8 cellular contexts compared by ENCODE assay signal in the genomic region with DNA sequence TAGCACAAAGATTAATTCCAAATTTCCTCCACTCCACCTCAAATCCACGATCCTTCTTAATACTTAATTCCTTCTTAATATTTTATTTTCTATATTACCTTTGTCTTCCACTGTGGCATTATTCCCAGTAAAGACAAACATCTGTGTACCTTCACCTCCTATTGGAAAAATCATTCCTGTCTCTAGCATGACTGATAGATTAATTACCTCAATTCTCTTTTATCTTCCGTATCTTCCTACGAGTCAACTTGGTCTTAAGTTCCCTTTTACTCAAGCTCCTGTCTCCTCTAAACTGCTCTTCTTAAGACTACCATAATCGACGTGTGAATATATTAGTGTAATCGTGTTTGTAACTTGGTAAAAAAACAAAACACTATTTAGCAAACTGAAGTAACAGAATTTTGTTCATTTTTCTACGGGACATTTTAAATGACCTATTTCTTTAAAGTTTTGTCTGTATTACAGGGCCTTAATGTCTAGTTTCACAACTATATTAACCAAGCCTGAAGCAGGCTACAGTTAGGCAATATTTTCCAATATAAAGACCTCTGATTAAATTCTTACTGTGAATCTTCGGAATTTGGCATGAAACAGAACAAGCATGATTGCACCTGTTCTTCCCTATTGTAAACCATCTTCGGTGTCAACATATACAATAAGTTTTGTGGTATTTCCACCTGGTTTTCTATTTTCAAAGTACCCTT. TPM values are rescaled to one million over a fixed set of nuclear protein-coding genes. Genes with fewer than 3 reads are reported as not detected.
DNase-seq lines count a peak whose midpoint lies in the region; ATAC-seq and TF ChIP-seq lines count a peak whose summit lies in the region.

No MANE protein-coding gene starts in this region.

- H3K4me1 Mint-ChIP-seq in MCF 10A (ENCODE audit: insufficient read depth, unreplicated experiment), result peaks cover 29% of the 10 kb centered on the region

- peaks cover 0 to 12% (median 4%) of the 10 kb centered on the region in 11 experiments; a peak in 9 of 22 replicates for H3K36me3 ChIP-seq in BLaER1 treated with 17β-estradiol and CSF1 and Interleukin-3, amounts not matched to agents 10 nM and 100 nM
- H3K36me3 ChIP-seq in Karpas-422 (ENCODE audit: insufficient read depth, low read length) (peaks cover 8% of the 10 kb centered on the region; the same call in 1 of the 2 replicates), mucosa of rectum (ENCODE audit: control insufficient read depth in 2 of 2, insufficient read depth in 2 of 2, low read length in 2 of 2) (no peaks in the 10 kb centered on the region)

- H3K4me3 ChIP-seq in BLaER1 treated with 17β-estradiol and CSF1 and Interleukin-3, amounts not matched to agents 10 nM and 100 nM, result peak overlapping the region; percentile 83 to 100 (median 96)
- H3K4me3 ChIP-seq in Karpas-422 (ENCODE audit: low read length), result peak overlapping the region; percentile 84
- H3K4me3 ChIP-seq in mucosa of rectum (ENCODE audit: low read length in 2 of 2), result peak overlapping the region; percentile 95 to 96

- peak overlapping the region; percentile 73 to 89 (median 82) for H3K4me2 ChIP-seq in BLaER1 treated with 17β-estradiol and CSF1 and Interleukin-3, amounts not matched to agents 10 nM and 100 nM
- H3K4me2 ChIP-seq in Karpas-422 (ENCODE audit: low read depth, low read length, poor library complexity, severe bottlenecking), result peak overlapping the region; percentile 91

- BruUV-seq in MCF 10A (replicated peaks; lab: Mats Ljungman, UMichigan), result no TSS peak

- peak overlapping the region; percentile 79 for H3K4me3 Mint-ChIP-seq in MCF 10A (ENCODE audit: unreplicated experiment)

- CTCF ChIA-PET in MCF 10A (lab: Yijun Ruan, JAX), result interaction anchor here (0.6 kb wide), 1 partner anchor 300 kb away, joined by 4 read pairs; no protein-coding TSS in a partner anchor

- peaks cover 22 to 39% (median 37%) of the 10 kb centered on the region in 11 experiments; a peak in 20 of 22 replicates for H4K20me1 ChIP-seq in BLaER1 treated with 17β-estradiol and CSF1 and Interleukin-3, amounts not matched to agents 10 nM and 100 nM
- H4K20me1 ChIP-seq in Karpas-422 (ENCODE audit: insufficient read depth, low read depth, low read length), result peaks cover 19% of the 10 kb centered on the region

- no peaks in the 10 kb centered on the region for H3K27me3 ChIP-seq in BLaER1 treated with 17β-estradiol and CSF1 and Interleukin-3, amounts not matched to agents 10 nM and 100 nM
- H3K27me3 ChIP-seq in Karpas-422 (ENCODE audit: low read length) (no peaks in the 10 kb centered on the region), mucosa of rectum (ENCODE audit: control insufficient read depth in 2 of 2, insufficient read depth in 2 of 2, low read length in 2 of 2) (no peaks in the 10 kb centered on the region)

- H3K27ac ChIP-seq in BLaER1 treated with 17β-estradiol and CSF1 and Interleukin-3, amounts not matched to agents 10 nM and 100 nM, result peak overlapping the region; percentile 78 to 91 (median 86)
- peak overlapping the region; percentile 58 for H3K27ac ChIP-seq in Karpas-422 (ENCODE audit: low read length)
- H3K27ac ChIP-seq in mucosa of rectum (ENCODE audit: low read depth in 2 of 2, low read length in 2 of 2), result peak overlapping the region; percentile 90 to 94

- intact Hi-C loops in MCF 10A (cut with micrococcal nuclease), result loop anchor here (1.0 to 2.0 kb wide), 2 partner anchors 199 to 330 kb away; partner anchors contain the start of gene SMARCA5

- peak overlapping the region; percentile 89 to 96 (median 91) for H3K9ac ChIP-seq in BLaER1 treated with 17β-estradiol and CSF1 and Interleukin-3, amounts not matched to agents 10 nM and 100 nM
- H3K9ac ChIP-seq in Karpas-422 (ENCODE audit: low read length), result peak overlapping the region; percentile 85
- H3K9ac ChIP-seq in mucosa of rectum (ENCODE audit: low read depth in 1 of 2, low read length in 2 of 2), result peak overlapping the region; percentile 88 to 91

- H2AFZ ChIP-seq in Karpas-422 (ENCODE audit: low read length), result peak overlapping the region; percentile 32

- POLR2A ChIA-PET in MCF 10A (lab: Yijun Ruan, JAX), result interaction anchor here (0.6 to 3.4 kb wide), 5 partner anchors 11 to 331 kb away, joined by 3 to 27 read pairs (median 3); partner anchors contain the start of gene SMARCA5

- peak; percentile 62 for DNase-seq in Karpas-422
- peak; percentile 8 for DNase-seq in MCF 10A (ENCODE audit: unreplicated experiment)
- DNase-seq in stimulated activated CD8-positive, alpha-beta memory T cell treated with anti-CD3 and anti-CD28 coated beads, Interleukin-4, amount 100 ng/mL, for 48 hours, result no peak
- no peak for DNase-seq in DMS153 (lab: John Stamatoyannopoulos, UW)

- H3K9me3 ChIP-seq in BLaER1 treated with 17β-estradiol and CSF1 and Interleukin-3, amounts not matched to agents 10 nM and 100 nM (replicated peaks in 1 of 11), result no peaks in the 10 kb centered on the region
- H3K9me3 ChIP-seq in Karpas-422 (ENCODE audit: low read length), result no peaks in the 10 kb centered on the region
- no peaks in the 10 kb centered on the region for H3K9me3 ChIP-seq in mucosa of rectum (ENCODE audit: control insufficient read depth in 2 of 2, low read length in 2 of 2)

- H3K36me3 Mint-ChIP-seq in MCF 10A (ENCODE audit: insufficient read depth, unreplicated experiment), result no peaks in the 10 kb centered on the region

- H3K9me3 Mint-ChIP-seq in MCF 10A (ENCODE audit: unreplicated experiment), result peaks cover 5% of the 10 kb centered on the region

- TF ChIP-seq CTCF in MCF 10A (IDR thresholded peaks at IDR 0.05; ENCODE audit: unreplicated experiment), result no peak

- H3K9me2 ChIP-seq in Karpas-422 (replicated peaks; ENCODE audit: insufficient read depth, low read length), result no peaks in the 10 kb centered on the region

- H3K27me3 Mint-ChIP-seq in MCF 10A (ENCODE audit: insufficient read depth, unreplicated experiment), result no peaks in the 10 kb centered on the region

- H3K79me2 ChIP-seq in Karpas-422 (ENCODE audit: low read length), result peaks cover 52% of the 10 kb centered on the region

- no peak for ATAC-seq in GM18870 (IDR thresholded peaks at IDR 0.05; ENCODE audit: unreplicated experiment)
- no peak for ATAC-seq in HG03565 (IDR thresholded peaks at IDR 0.05; ENCODE audit: unreplicated experiment)

- H3K27ac Mint-ChIP-seq in MCF 10A (ENCODE audit: low read depth, unreplicated experiment), result peak overlapping the region; percentile 91

- peaks cover 7 to 32% (median 22%) of the 10 kb centered on the region in 10 experiments for H3K4me1 ChIP-seq in BLaER1 treated with 17β-estradiol and CSF1 and Interleukin-3, amounts not matched to agents 10 nM and 100 nM
- peaks cover 31% of the 10 kb centered on the region for H3K4me1 ChIP-seq in Karpas-422 (ENCODE audit: low read length)
- H3K4me1 ChIP-seq in mucosa of rectum (ENCODE audit: control insufficient read depth in 2 of 2, insufficient read depth in 2 of 2, low read length in 2 of 2), result peaks cover 14 to 17% of the 10 kb centered on the region in 2 donors

RNA-seq across cellular contexts. Expression of gene USP38, which starts 1.1 kb away (rescaled TPM):
- total RNA-seq in Karpas-422 (2014; rRNA removed; shearing (Covaris generic); ENCODE audit: low replicate concordance), result 16.6 and 31.3 TPM in 2 replicates
- 17.6 and 19.4 TPM in 2 replicates for total RNA-seq in MCF 10A (2022)

Comparison
In these comparisons a context has a peak if more than half of its experiments do, and no peak if none do; other contexts are left out.
1. DNase-seq: peak in Karpas-422 (single experiment) and MCF 10A (single experiment); none in stimulated activated CD8-positive, alpha-beta memory T cell treated with anti-CD3 and anti-CD28 coated beads, Interleukin-4, amount 100 ng/mL, for 48 hours (single experiment) and DMS153 (single experiment).
2. Peak in every context shown above with its lines, with median percentiles within 50 percentile points of each other: H3K27ac ChIP-seq, H3K4me3 ChIP-seq and H3K9ac ChIP-seq.